11 cellular contexts compared by ENCODE assay signal in genomic region chr9:35972093-35972492, GRCh38. TPM values are rescaled to one million over a fixed set of nuclear protein-coding genes. Genes with fewer than 3 reads are reported as not detected.
DNase-seq lines count a peak whose midpoint lies in the region; ATAC-seq and TF ChIP-seq lines count a peak whose summit lies in the region.
"Had no signal": no experiment of that assay in that cellular context is flagged by ENCODE, and none has a peak within 500 bp of the region (broad histone marks: within the 10 kb centered on the region; RNA-seq: fewer than 3 reads in every experiment).

No MANE protein-coding gene starts in this region.

- H2AFZ ChIP-seq in hepatocyte: peak overlapping the region; percentile 49
- H2AFZ ChIP-seq in OCI-LY7 (ENCODE audit: low read length): no peak overlapping the region

- H3K4me3 ChIP-seq in H7 (ENCODE audit: insufficient read depth, low read depth, low read length) (peak overlapping the region; percentile 17), hepatocyte (no peak overlapping the region), OCI-LY7 (ENCODE audit: low read depth, low read length, poor library complexity, severe bottlenecking) (no peak overlapping the region)

- POLR2A ChIA-PET in OCI-LY7 (lab: Charles Lee): no interaction called here

- H3K9me3 ChIP-seq in hepatocyte (ENCODE audit: low read depth): peaks cover 7% of the 10 kb centered on the region
- H3K9me3 ChIP-seq in OCI-LY7 (ENCODE audit: low read length): peaks cover 8% of the 10 kb centered on the region; the same call in 1 of the 2 replicates

- H3K36me3 Mint-ChIP-seq in activated T-cell treated with anti-CD3 and anti-CD28 coated beads, Interleukin-2, amount 50 U/mL, for 72 hours (ENCODE audit: insufficient read depth in 2 of 2): peaks cover 11 to 12% of the 10 kb centered on the region in 2 donors

- H4K20me1 ChIP-seq in hepatocyte (ENCODE audit: insufficient read depth, poor library complexity, severe bottlenecking) (no peaks in the 10 kb centered on the region), OCI-LY7 (ENCODE audit: insufficient read depth, low read length) (no peaks in the 10 kb centered on the region)

- CTCF ChIA-PET in OCI-LY7 (lab: Charles Lee; ENCODE audit: unreplicated experiment): no interaction called here

- H3K27ac ChIP-seq in hepatocyte: no peak overlapping the region
- no peak overlapping the region for H3K27ac ChIP-seq in OCI-LY7 (ENCODE audit: low read depth, low read length, poor library complexity, severe bottlenecking)

- ATAC-seq in activated T-cell treated with anti-CD3 and anti-CD28 coated beads, Interleukin-2, amount 50 U/mL, for 72 hours (replicated peaks in 1 of 2): peak; percentile 49 to 73

- intact Hi-C loops in OCI-LY7 (cut with micrococcal nuclease; ENCODE audit: unreplicated experiment): no loop called here

- H3K4me1 Mint-ChIP-seq in activated T-cell treated with anti-CD3 and anti-CD28 coated beads, Interleukin-2, amount 50 U/mL, for 72 hours (ENCODE audit: low read depth): no peaks in the 10 kb centered on the region

- no peak overlapping the region for H3K27ac Mint-ChIP-seq in activated T-cell treated with anti-CD3 and anti-CD28 coated beads, Interleukin-2, amount 50 U/mL, for 72 hours
- H3K27ac Mint-ChIP-seq: IgD-negative memory B cell had no signal

- H3K4me2 ChIP-seq in hepatocyte (peak overlapping the region; percentile 68), OCI-LY7 (ENCODE audit: low read length) (no peak overlapping the region)

- peaks cover 51% of the 10 kb centered on the region for H3K27me3 Mint-ChIP-seq in activated T-cell treated with anti-CD3 and anti-CD28 coated beads, Interleukin-2, amount 50 U/mL, for 72 hours (ENCODE audit: low read depth)

- H3K27me3 ChIP-seq in H7 (ENCODE audit: control insufficient read depth, insufficient read depth, low read length) (peaks cover 1% of the 10 kb centered on the region; the same call in 1 of the 2 replicates), hepatocyte (peaks cover 46% of the 10 kb centered on the region)

- H3K9me2 ChIP-seq in hepatocyte (replicated peaks; ENCODE audit: insufficient read depth): no peaks in the 10 kb centered on the region
- no peaks in the 10 kb centered on the region for H3K9me2 ChIP-seq in OCI-LY7 (ENCODE audit: insufficient read depth, low read length)

- BruUV-seq in OCI-LY7 (replicated peaks; lab: Mats Ljungman, UMichigan): no TSS peak

- 31% methylated on average over 16 of the region's 35 CpGs for WGBS in hepatocyte (ENCODE audit: low lambda C conversion rate, missing lambda C conversion rate)

- DNase-seq in H7: peak; percentile 73
- DNase-seq in activated T-cell treated with anti-CD3 and anti-CD28 coated beads, Interleukin-2, amount 50 U/mL, for 72 hours: peak; percentile 15 to 36
- DNase-seq in hepatocyte (ENCODE audit: low spot score): no peak
- peak; percentile 34 for DNase-seq in stimulated activated CD4-positive, alpha-beta T cell treated with anti-CD3 and anti-CD28 coated beads, Interleukin-4, amount 100 ng/mL, for 1 hour
- no peak for DNase-seq in OCI-LY7 (ENCODE audit: low spot score)
- DNase-seq in SW 1271 (lab: John Stamatoyannopoulos, UW): no peak
- DNase-seq in dermis blood vessel endothelial cell: no peak
- no peak for DNase-seq in NCI-H345 (lab: John Stamatoyannopoulos, UW)
- DNase-seq: DMS79 had no signal

- H3K4me1 ChIP-seq in hepatocyte (ENCODE audit: insufficient read depth): no peaks in the 10 kb centered on the region
- H3K4me1 ChIP-seq in OCI-LY7 (ENCODE audit: insufficient read depth, low read length, poor library complexity, severe bottlenecking): peaks cover 9% of the 10 kb centered on the region

- H3K79me2 ChIP-seq in hepatocyte (no peaks in the 10 kb centered on the region), OCI-LY7 (ENCODE audit: insufficient read depth, low read depth, low read length) (no peaks in the 10 kb centered on the region)

- H3K4me3 Mint-ChIP-seq in activated T-cell treated with anti-CD3 and anti-CD28 coated beads, Interleukin-2, amount 50 U/mL, for 72 hours: peak overlapping the region; percentile 53 to 58
- H3K4me3 Mint-ChIP-seq: IgD-negative memory B cell had no signal

- H3K36me3 ChIP-seq in H7 (replicated peaks; ENCODE audit: control insufficient read depth, insufficient read depth, low read length) (no peaks in the 10 kb centered on the region), hepatocyte (replicated peaks; ENCODE audit: insufficient read depth, low read depth) (no peaks in the 10 kb centered on the region), OCI-LY7 (ENCODE audit: insufficient read depth, low read length) (no peaks in the 10 kb centered on the region)

- H3K9me3 Mint-ChIP-seq in activated T-cell treated with anti-CD3 and anti-CD28 coated beads, Interleukin-2, amount 50 U/mL, for 72 hours: peaks cover 13 to 15% of the 10 kb centered on the region in 2 donors

- no peak for TF ChIP-seq CTCF in hepatocyte (IDR thresholded peaks at IDR 0.05; ENCODE audit: poor library complexity)
- no peak for TF ChIP-seq CTCF in OCI-LY7 (conservative IDR thresholded peaks at IDR 0.05; ENCODE audit: low read length)

RNA-seq across cellular contexts. Expression of gene OR2S2, which starts 14.1 kb away (rescaled TPM):
- total RNA-seq in H7 (2014; rRNA removed; shearing (Covaris generic)): not detected in 2 replicates
- total RNA-seq in activated T-cell treated with anti-CD3 and anti-CD28 coated beads, Interleukin-2, amount 50 U/mL, for 72 hours: not detected
- 0.27 TPM in 1 of 2 replicates, not detected in the other for total RNA-seq in hepatocyte
- not detected in 2 replicates for polyA plus RNA-seq in hepatocyte
- not detected in 2 replicates for total RNA-seq in OCI-LY7 (2014; rRNA removed; shearing (Covaris generic))
- not detected in 2 replicates for total RNA-seq in OCI-LY7 (2022)
- total RNA-seq in dermis blood vessel endothelial cell: not detected in 2 replicates
- total RNA-seq: NCI-H460 had no signal
- polyA plus RNA-seq: IgD-negative memory B cell had no signal

Comparison
In these comparisons a context has a peak if more than half of its experiments do, and no peak if none do; other contexts are left out.
1. DNase-seq: peak in H7 (single experiment), activated T-cell treated with anti-CD3 and anti-CD28 coated beads, Interleukin-2, amount 50 U/mL, for 72 hours (2 of 2) and stimulated activated CD4-positive, alpha-beta T cell treated with anti-CD3 and anti-CD28 coated beads, Interleukin-4, amount 100 ng/mL, for 1 hour (single experiment); none in hepatocyte (single experiment), OCI-LY7 (single experiment), SW 1271 (0 of 2), dermis blood vessel endothelial cell (single experiment) and NCI-H345 (single experiment).